12 cellular contexts compared by ENCODE assay signal in the genomic region with DNA sequence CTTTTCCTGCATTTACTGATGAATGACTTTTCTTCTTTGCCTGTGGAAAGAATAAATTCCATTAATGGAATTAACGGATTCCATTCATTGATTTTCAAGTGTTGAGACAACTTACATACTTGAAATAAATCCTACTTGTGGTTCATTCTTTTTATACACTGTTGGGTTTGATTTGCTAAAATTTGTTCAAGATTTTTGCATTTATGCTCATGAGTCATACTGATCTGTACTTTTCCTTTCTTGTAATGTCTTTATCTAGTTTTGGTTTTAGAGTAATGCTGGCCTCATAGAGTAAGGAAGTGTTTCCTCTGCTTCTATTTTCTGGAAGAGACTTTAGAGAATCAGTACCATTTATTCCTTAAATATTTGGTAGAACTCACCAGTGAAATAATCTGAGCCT.
"Had no signal": no experiment of that assay in that cellular context is flagged by ENCODE, and none has a peak within 500 bp of the region (broad histone marks: within the 10 kb centered on the region; RNA-seq: fewer than 3 reads in every experiment).

No MANE protein-coding gene starts in this region.

- H3K27me3 ChIP-seq: tibial nerve had no signal

- H3K36me3 Mint-ChIP-seq: activated CD8-positive, alpha-beta memory T cell treated with anti-CD3 and anti-CD28 coated beads, Interleukin-2, amount 10 ng/mL, durations not matched to agents 7 days and 5 days had no signal

- H2AFZ ChIP-seq: parathyroid adenoma had no signal

- H3K27me3 Mint-ChIP-seq: activated CD8-positive, alpha-beta memory T cell treated with anti-CD3 and anti-CD28 coated beads, Interleukin-2, amount 10 ng/mL, durations not matched to agents 7 days and 5 days; effector memory CD8-positive, alpha-beta T cell had no signal

- H3K4me3 ChIP-seq: SK-N-MC, tibial nerve had no signal

- H3K4me3 Mint-ChIP-seq: activated CD8-positive, alpha-beta memory T cell treated with anti-CD3 and anti-CD28 coated beads, Interleukin-2, amount 10 ng/mL, durations not matched to agents 7 days and 5 days; effector memory CD8-positive, alpha-beta T cell; naive thymus-derived CD4-positive, alpha-beta T cell had no signal

- H3K4me1 ChIP-seq: parathyroid adenoma, tibial nerve had no signal

- H3K27ac ChIP-seq: parathyroid adenoma, SK-N-MC, tibial nerve had no signal

- H3K79me2 ChIP-seq: parathyroid adenoma had no signal

- H3K9ac ChIP-seq: parathyroid adenoma had no signal

- H3K9me3 ChIP-seq: tibial nerve had no signal

- H3K27ac Mint-ChIP-seq: activated CD8-positive, alpha-beta memory T cell treated with anti-CD3 and anti-CD28 coated beads, Interleukin-2, amount 10 ng/mL, durations not matched to agents 7 days and 5 days; effector memory CD8-positive, alpha-beta T cell; naive thymus-derived CD4-positive, alpha-beta T cell had no signal

- H3K36me3 ChIP-seq: tibial nerve had no signal

- H3K9me3 Mint-ChIP-seq: effector memory CD8-positive, alpha-beta T cell; naive thymus-derived CD4-positive, alpha-beta T cell had no signal

- DNase-seq: activated CD4-positive, alpha-beta T cell treated with anti-CD3 and anti-CD28 coated beads, Interleukin-2, amount 50 U/mL, for 1 hour; activated CD8-positive, alpha-beta memory T cell treated with anti-CD3 and anti-CD28 coated beads, Interleukin-2, amount 10 ng/mL, durations not matched to agents 7 days and 5 days; caudate nucleus; effector memory CD8-positive, alpha-beta T cell; left colon; naive thymus-derived CD4-positive, alpha-beta T cell; stimulated activated CD4-positive, alpha-beta T cell treated with anti-CD3 and anti-CD28 coated beads, Interleukin-15, amount 100 ng/mL, for 24 hours; stimulated activated CD4-positive, alpha-beta T cell treated with anti-CD3 and anti-CD28 coated beads, Interleukin-4, amount 100 ng/mL, for 4 hours had no signal

- ATAC-seq: activated CD8-positive, alpha-beta memory T cell treated with anti-CD3 and anti-CD28 coated beads, Interleukin-2, amount 10 ng/mL, durations not matched to agents 7 days and 5 days; effector memory CD8-positive, alpha-beta T cell; left colon; naive thymus-derived CD4-positive, alpha-beta T cell; Right ventricle myocardium inferior had no signal
